1 cellular context compared by ENCODE assay signal in genomic region chr5:154786414-154786813, GRCh38.
TF ChIP-seq lines count a peak whose summit lies in the region.

No MANE protein-coding gene starts in this region.

TF ChIP-seq in GM23338, 12 proteins besides CTCF, POLR2A, EP300 and RAD21 (continued from another document):
- TF ChIP-seq STAT1 (IDR thresholded peaks at IDR 0.05; ENCODE audit: unreplicated experiment) (no peak), EZH2 (IDR thresholded peaks at IDR 0.05; ENCODE audit: low read depth, unreplicated experiment) (no peak), NANOG (IDR thresholded peaks at IDR 0.05; ENCODE audit: borderline replicate concordance) (no peak), REST (IDR thresholded peaks at IDR 0.05; ENCODE audit: unreplicated experiment) (no peak), EZH2phosphoT487 (IDR thresholded peaks at IDR 0.05; ENCODE audit: unreplicated experiment) (no peak), ZNF114 (CRISPR knock-in tag; IDR thresholded peaks at IDR 0.05) (no peak), POLR2AphosphoS5 (IDR thresholded peaks at IDR 0.05; ENCODE audit: low read depth) (no peak), ETS1 (IDR thresholded peaks at IDR 0.05) (no peak), JUNB (IDR thresholded peaks at IDR 0.05; ENCODE audit: unreplicated experiment) (no peak)
